29 cellular contexts compared by ENCODE assay signal in genomic region chr14:58701156-58701555, GRCh38.
"Had no signal": no experiment of that assay in that cellular context is flagged by ENCODE, and none has a peak within 500 bp of the region (broad histone marks: within the 10 kb centered on the region; RNA-seq: fewer than 3 reads in every experiment).

No MANE protein-coding gene starts in this region.

- H3K9me3 Mint-ChIP-seq: activated CD4-positive, alpha-beta memory T cell treated with anti-CD3 and anti-CD28 coated beads for 36 hours; activated CD4-positive, alpha-beta T cell treated with anti-CD3 and anti-CD28 coated beads, Interleukin-2, amount 10 ng/mL, durations not matched to agents 24 days and 14 days; activated naive CD4-positive, alpha-beta T cell treated with anti-CD3 and anti-CD28 coated beads, Interleukin-2, amount 10 ng/mL, durations not matched to agents 7 days and 5 days; activated naive CD8-positive, alpha-beta T cell treated with anti-CD3 and anti-CD28 coated beads, Interleukin-2, amount 10 ng/mL, durations not matched to agents 7 days and 5 days; activated T-helper 1 cell treated with anti-CD3 and anti-CD28 coated beads, Interleukin-12 subunit alpha, Interleukin-12 subunit beta, Interleukin-2, Interleukin-4 antibody, amounts not matched to agents 30 ng/mL and 10 ng/mL and 1 ng/mL, durations not matched to agents 14 hours and 24 hours and 36 hours; endodermal cell; nephron progenitor cell; stimulated activated memory B cell treated with anti-CD40 and anti-IgM and Interleukin-4, amounts not matched to agents 10 μg/mL and 1 μg/mL and 100 μg/mL, for 72 hours had no signal

- ATAC-seq: esophagus mucosa; foreskin keratinocyte; left lung; stimulated activated memory B cell treated with anti-CD40 and anti-IgM and Interleukin-4, amounts not matched to agents 10 μg/mL and 1 μg/mL and 100 μg/mL, for 72 hours had no signal

- H3K4me3 Mint-ChIP-seq: activated CD4-positive, alpha-beta memory T cell treated with anti-CD3 and anti-CD28 coated beads for 36 hours; activated CD4-positive, alpha-beta T cell treated with anti-CD3 and anti-CD28 coated beads, Interleukin-2, amount 10 ng/mL, durations not matched to agents 24 days and 14 days; activated naive CD4-positive, alpha-beta T cell treated with anti-CD3 and anti-CD28 coated beads, Interleukin-2, amount 10 ng/mL, durations not matched to agents 7 days and 5 days; activated naive CD8-positive, alpha-beta T cell treated with anti-CD3 and anti-CD28 coated beads, Interleukin-2, amount 10 ng/mL, durations not matched to agents 7 days and 5 days; activated T-helper 1 cell treated with anti-CD3 and anti-CD28 coated beads, Interleukin-12 subunit alpha, Interleukin-12 subunit beta, Interleukin-2, Interleukin-4 antibody, amounts not matched to agents 30 ng/mL and 10 ng/mL and 1 ng/mL, durations not matched to agents 14 hours and 24 hours and 36 hours; dendritic cell treated with granulocyte-macrophage colony-stimulating factor and Interleukin-4, amounts not matched to agents 40 ng/mL and 50 ng/mL, for 4 days; endodermal cell; nephron progenitor cell; stimulated activated memory B cell treated with anti-CD40 and anti-IgM and Interleukin-4, amounts not matched to agents 10 μg/mL and 1 μg/mL and 100 μg/mL, for 72 hours had no signal

- H3K36me3 ChIP-seq: ascending aorta, brain microvascular endothelial cell, left lung, neutrophil, sigmoid colon, stomach, suprapubic skin, tibial nerve had no signal

- H3K27me3 Mint-ChIP-seq: dendritic cell treated with granulocyte-macrophage colony-stimulating factor and Interleukin-4, amounts not matched to agents 40 ng/mL and 50 ng/mL, for 4 days; progenitor cell of endocrine pancreas had no signal

- H3K36me3 Mint-ChIP-seq: activated CD4-positive, alpha-beta memory T cell treated with anti-CD3 and anti-CD28 coated beads for 36 hours; activated naive CD4-positive, alpha-beta T cell treated with anti-CD3 and anti-CD28 coated beads, Interleukin-2, amount 10 ng/mL, durations not matched to agents 7 days and 5 days; activated naive CD8-positive, alpha-beta T cell treated with anti-CD3 and anti-CD28 coated beads, Interleukin-2, amount 10 ng/mL, durations not matched to agents 7 days and 5 days; stimulated activated memory B cell treated with anti-CD40 and anti-IgM and Interleukin-4, amounts not matched to agents 10 μg/mL and 1 μg/mL and 100 μg/mL, for 72 hours had no signal

- H3K27me3 ChIP-seq: ascending aorta, brain microvascular endothelial cell, neutrophil, sigmoid colon, stomach, suprapubic skin, tibial nerve had no signal

- H3K4me1 ChIP-seq: foreskin keratinocyte, left lung, sigmoid colon, stomach, suprapubic skin had no signal

- H3K27ac ChIP-seq: brain microvascular endothelial cell, foreskin keratinocyte, left lung, neutrophil, sigmoid colon, stomach, suprapubic skin, tibial nerve had no signal

- H3K4me1 Mint-ChIP-seq: activated CD4-positive, alpha-beta T cell treated with anti-CD3 and anti-CD28 coated beads, Interleukin-2, amount 10 ng/mL, durations not matched to agents 24 days and 14 days; activated naive CD4-positive, alpha-beta T cell treated with anti-CD3 and anti-CD28 coated beads, Interleukin-2, amount 10 ng/mL, durations not matched to agents 7 days and 5 days; activated naive CD8-positive, alpha-beta T cell treated with anti-CD3 and anti-CD28 coated beads, Interleukin-2, amount 10 ng/mL, durations not matched to agents 7 days and 5 days; stimulated activated memory B cell treated with anti-CD40 and anti-IgM and Interleukin-4, amounts not matched to agents 10 μg/mL and 1 μg/mL and 100 μg/mL, for 72 hours had no signal

- H3K4me3 ChIP-seq: ascending aorta, left lung, lung, sigmoid colon, stomach, suprapubic skin, tibial nerve had no signal

- H3K27ac Mint-ChIP-seq: activated CD4-positive, alpha-beta memory T cell treated with anti-CD3 and anti-CD28 coated beads for 36 hours; activated CD4-positive, alpha-beta T cell treated with anti-CD3 and anti-CD28 coated beads, Interleukin-2, amount 10 ng/mL, durations not matched to agents 24 days and 14 days; activated naive CD4-positive, alpha-beta T cell treated with anti-CD3 and anti-CD28 coated beads, Interleukin-2, amount 10 ng/mL, durations not matched to agents 7 days and 5 days; activated naive CD8-positive, alpha-beta T cell treated with anti-CD3 and anti-CD28 coated beads, Interleukin-2, amount 10 ng/mL, durations not matched to agents 7 days and 5 days; activated T-helper 1 cell treated with anti-CD3 and anti-CD28 coated beads, Interleukin-12 subunit alpha, Interleukin-12 subunit beta, Interleukin-2, Interleukin-4 antibody, amounts not matched to agents 30 ng/mL and 10 ng/mL and 1 ng/mL, durations not matched to agents 14 hours and 24 hours and 36 hours; dendritic cell treated with granulocyte-macrophage colony-stimulating factor and Interleukin-4, amounts not matched to agents 40 ng/mL and 50 ng/mL, for 4 days; endodermal cell; progenitor cell of endocrine pancreas; stimulated activated memory B cell treated with anti-CD40 and anti-IgM and Interleukin-4, amounts not matched to agents 10 μg/mL and 1 μg/mL and 100 μg/mL, for 72 hours had no signal

- H3K9me3 ChIP-seq: ascending aorta, left lung, neutrophil, sigmoid colon, stomach, suprapubic skin, tibial nerve had no signal

- DNase-seq: activated CD4-positive, alpha-beta memory T cell treated with anti-CD3 and anti-CD28 coated beads for 36 hours; activated CD4-positive, alpha-beta T cell treated with anti-CD3 and anti-CD28 coated beads, Interleukin-2, amount 10 ng/mL, durations not matched to agents 24 days and 14 days; activated CD4-positive, CD25-positive, alpha-beta regulatory T cell treated with anti-CD3 and anti-CD28 coated beads, Interleukin-2, amount 50 U/mL, for 72 hours; activated CD8-positive, alpha-beta memory T cell treated with anti-CD3 and anti-CD28 coated beads, Interleukin-2, amount 50 U/mL, for 4 hours; activated gamma-delta T cell; activated naive CD4-positive, alpha-beta T cell treated with anti-CD3 and anti-CD28 coated beads, Interleukin-2, amount 10 ng/mL, durations not matched to agents 7 days and 5 days; activated naive CD8-positive, alpha-beta T cell treated with anti-CD3 and anti-CD28 coated beads, Interleukin-2, amount 10 ng/mL, durations not matched to agents 7 days and 5 days; activated T-cell treated with anti-CD3 and anti-CD28 coated beads, Interleukin-2, amount 50 U/mL, for 1 hour; brain microvascular endothelial cell; endodermal cell; foreskin keratinocyte; left lung; nephron progenitor cell; sigmoid colon; small intestine; stimulated activated CD4-positive, alpha-beta T cell treated with anti-CD3 and anti-CD28 coated beads, Interleukin-4, amount 100 ng/mL, for 4 hours; stimulated activated CD8-positive, alpha-beta memory T cell treated with anti-CD3 and anti-CD28 coated beads, Interleukin-4, amount 100 ng/mL, for 48 hours; stomach; T-helper 2 cell had no signal
